ENCODE assay signal across 10 cellular contexts in genomic region chr3:141764041-141764440, GRCh38. TPM values are rescaled to one million over a fixed set of nuclear protein-coding genes. Genes with fewer than 3 reads are reported as not detected.
"Had no signal": no experiment of that assay in that cellular context is flagged by ENCODE, and none has a peak within 500 bp of the region (broad histone marks: within the 10 kb centered on the region; RNA-seq: fewer than 3 reads in every experiment).

No MANE protein-coding gene starts in this region.

- H3K4me3 ChIP-seq: GM23338, HAP-1 had no signal

- H3K4me1 Mint-ChIP-seq: GM23338 had no signal

- H3K27ac Mint-ChIP-seq: GM23338, HFFc6 had no signal

- DNase-seq: H7, HFFc6, IMR-90, KBM-7 had no signal

- FAIRE-seq: HTR-8/SVneo had no signal

- H3K36me3 ChIP-seq: HAP-1 had no signal

- H3K4me3 Mint-ChIP-seq: GM23338, HFFc6 had no signal

- ATAC-seq: GM23338, HCT116 had no signal

- H3K9me3 ChIP-seq: HAP-1 had no signal

- H3K9me3 Mint-ChIP-seq: HFFc6 had no signal

- H3K4me2 ChIP-seq: GM23338 had no signal

RNA-seq across cellular contexts. Expression of gene GRK7, which starts 0.8 kb away (rescaled TPM):
- total RNA-seq: GM23338, H4, H7, HFFc6, HT-29, IMR-90 had no signal
- polyA plus RNA-seq: GM23338, IMR-90 had no signal
